In genomic region chr20:47392015-47392720, GRCh38 we compare ENCODE assay signal across 8 cellular contexts. TPM values are rescaled to one million over a fixed set of nuclear protein-coding genes. Genes with fewer than 3 reads are reported as not detected.
DNase-seq lines count a peak whose midpoint lies in the region; ATAC-seq lines count a peak whose summit lies in the region.

No MANE protein-coding gene starts in this region.

- H3K4me2 ChIP-seq in Karpas-422 (ENCODE audit: low read depth, low read length, poor library complexity, severe bottlenecking) = peak overlapping the region; percentile 25

- no peaks in the 10 kb centered on the region for H3K27me3 Mint-ChIP-seq in activated T-helper 17 cell treated with anti-CD3 and anti-CD28 coated beads, Interleukin-2, amount 50 U/mL, for 72 hours

- H3K4me3 Mint-ChIP-seq in activated T-helper 17 cell treated with anti-CD3 and anti-CD28 coated beads, Interleukin-2, amount 50 U/mL, for 72 hours = peak overlapping the region; percentile 56

- H3K9me2 ChIP-seq in Karpas-422 (replicated peaks; ENCODE audit: insufficient read depth, low read length) = no peaks in the 10 kb centered on the region

- H3K36me3 Mint-ChIP-seq in activated T-helper 17 cell treated with anti-CD3 and anti-CD28 coated beads, Interleukin-2, amount 50 U/mL, for 72 hours (ENCODE audit: low read depth) = no peaks in the 10 kb centered on the region

- H3K4me1 ChIP-seq in Karpas-422 (ENCODE audit: low read length) = peaks cover 24% of the 10 kb centered on the region

- H2AFZ ChIP-seq in Karpas-422 (ENCODE audit: low read length) = peak overlapping the region; percentile 85

- H3K4me1 Mint-ChIP-seq in activated T-helper 17 cell treated with anti-CD3 and anti-CD28 coated beads, Interleukin-2, amount 50 U/mL, for 72 hours = peaks cover 15% of the 10 kb centered on the region

- H3K9me3 ChIP-seq in Karpas-422 (ENCODE audit: low read length) = no peaks in the 10 kb centered on the region

- H3K27me3 ChIP-seq in Karpas-422 (ENCODE audit: low read length) = no peaks in the 10 kb centered on the region

- H3K79me2 ChIP-seq in Karpas-422 (ENCODE audit: low read length) = no peaks in the 10 kb centered on the region

- peak; percentile 83 for DNase-seq in GM03348 (ENCODE audit: low spot score)
- DNase-seq in Karpas-422 = peak; percentile 93
- DNase-seq in hepatic stellate cell (ENCODE audit: low spot score) = peak; percentile 77
- no peak for DNase-seq in NCI-H1048 (lab: John Stamatoyannopoulos, UW)
- DNase-seq in activated gamma-delta T cell (lab: John Stamatoyannopoulos, UW) = no peak

- peaks cover 6% of the 10 kb centered on the region for H3K9me3 Mint-ChIP-seq in activated T-helper 17 cell treated with anti-CD3 and anti-CD28 coated beads, Interleukin-2, amount 50 U/mL, for 72 hours

- peak overlapping the region; percentile 80 for H3K27ac Mint-ChIP-seq in activated T-helper 17 cell treated with anti-CD3 and anti-CD28 coated beads, Interleukin-2, amount 50 U/mL, for 72 hours

- ATAC-seq in activated T-helper 17 cell treated with anti-CD3 and anti-CD28 coated beads, Interleukin-2, amount 50 U/mL, for 72 hours (replicated peaks) = peak; percentile 85
- ATAC-seq in GM21737 (IDR thresholded peaks at IDR 0.05; ENCODE audit: unreplicated experiment) (no peak), GM21526 (IDR thresholded peaks at IDR 0.05; ENCODE audit: low FRiP score, unreplicated experiment) (no peak)

- no peak overlapping the region for H3K9ac ChIP-seq in Karpas-422 (ENCODE audit: low read length)

- H3K36me3 ChIP-seq in Karpas-422 (ENCODE audit: insufficient read depth, low read length) = no peaks in the 10 kb centered on the region

- H3K4me3 ChIP-seq in Karpas-422 (ENCODE audit: low read length) = peak overlapping the region; percentile 24; the same call in 1 of the 2 replicates

- H3K27ac ChIP-seq in Karpas-422 (ENCODE audit: low read length) = peak overlapping the region; percentile 68

- H4K20me1 ChIP-seq in Karpas-422 (ENCODE audit: insufficient read depth, low read depth, low read length) = no peaks in the 10 kb centered on the region

RNA-seq across cellular contexts. Expression of gene ZMYND8, which starts 35.7 kb away (rescaled TPM):
- 33.0 and 44.1 TPM in 2 replicates for total RNA-seq in Karpas-422 (2014; rRNA removed; shearing (Covaris generic); ENCODE audit: low replicate concordance)
- total RNA-seq in activated T-helper 17 cell treated with anti-CD3 and anti-CD28 coated beads, Interleukin-2, amount 50 U/mL, for 72 hours = 10 to 100 TPM; 35.3 to 39.4 TPM

Comparison
In these comparisons a context has a peak if more than half of its experiments do, and no peak if none do; other contexts are left out.
1. DNase-seq: peak in GM03348 (single experiment), Karpas-422 (single experiment) and hepatic stellate cell (single experiment); none in NCI-H1048 (single experiment) and activated gamma-delta T cell (single experiment).